In the genomic region with DNA sequence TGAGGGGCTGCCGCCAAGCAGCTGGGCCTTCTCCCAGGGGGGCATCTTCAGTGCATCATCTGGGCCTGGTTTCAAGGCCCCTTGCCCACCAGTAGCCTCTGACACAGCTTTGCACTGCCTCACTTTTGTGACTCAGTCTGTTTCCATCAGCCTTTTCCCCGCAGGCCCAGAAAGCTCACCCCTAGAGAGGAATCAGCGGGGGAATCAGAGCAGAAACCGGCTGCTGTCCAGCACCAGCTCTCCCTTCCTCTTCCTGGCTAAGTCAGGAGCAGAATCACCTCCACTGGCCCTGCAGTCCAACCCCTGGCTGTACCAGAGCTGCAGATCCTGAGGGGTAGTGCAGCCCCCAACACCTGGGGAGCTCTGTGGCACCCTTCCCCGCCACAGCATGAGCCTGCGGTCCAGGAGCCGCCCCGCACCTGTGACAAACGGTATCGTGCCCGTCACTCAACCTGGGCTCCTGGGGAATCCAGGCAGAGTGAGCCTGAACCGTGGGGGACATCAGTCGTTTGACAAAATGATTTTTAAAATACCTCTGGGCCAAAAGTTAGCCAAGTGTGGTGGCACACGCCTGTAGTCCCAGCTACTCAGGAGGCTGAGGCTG, we compare ENCODE assay signal across 18 cellular contexts.
"Had no signal": no experiment of that assay in that cellular context is flagged by ENCODE, and none has a peak within 500 bp of the region (broad histone marks: within the 10 kb centered on the region; RNA-seq: fewer than 3 reads in every experiment).

No MANE protein-coding gene starts in this region.

- H3K4me3 ChIP-seq: esophagus muscularis mucosa, gastroesophageal sphincter, ovary, right atrium auricular region, sigmoid colon, skin epidermis, testis, transverse colon had no signal

- H3K36me3 ChIP-seq: ovary, right atrium auricular region, transverse colon had no signal

- H3K27me3 Mint-ChIP-seq: naive thymus-derived CD4-positive, alpha-beta T cell; stimulated activated naive B cell treated with anti-CD40 and anti-IgM and Interleukin-4, amounts not matched to agents 10 μg/mL and 1 μg/mL and 100 μg/mL, for 72 hours; stimulated activated naive CD8-positive, alpha-beta T cell treated with anti-CD3 and anti-CD28 coated beads, Interleukin-15, amount 100 ng/mL, for 72 hours had no signal

- H3K27ac ChIP-seq: epithelial cell of prostate, esophagus muscularis mucosa, gastroesophageal sphincter, right atrium auricular region, sigmoid colon, skin epidermis, testis, transverse colon had no signal

- H3K36me3 Mint-ChIP-seq: naive thymus-derived CD4-positive, alpha-beta T cell; stimulated activated naive B cell treated with anti-CD40 and anti-IgM and Interleukin-4, amounts not matched to agents 10 μg/mL and 1 μg/mL and 100 μg/mL, for 72 hours had no signal

- H3K9me3 Mint-ChIP-seq: naive thymus-derived CD4-positive, alpha-beta T cell; stimulated activated naive B cell treated with anti-CD40 and anti-IgM and Interleukin-4, amounts not matched to agents 10 μg/mL and 1 μg/mL and 100 μg/mL, for 72 hours; stimulated activated naive CD8-positive, alpha-beta T cell treated with anti-CD3 and anti-CD28 coated beads, Interleukin-15, amount 100 ng/mL, for 72 hours had no signal

- H3K27ac Mint-ChIP-seq: naive thymus-derived CD4-positive, alpha-beta T cell; stimulated activated naive B cell treated with anti-CD40 and anti-IgM and Interleukin-4, amounts not matched to agents 10 μg/mL and 1 μg/mL and 100 μg/mL, for 72 hours; stimulated activated naive CD8-positive, alpha-beta T cell treated with anti-CD3 and anti-CD28 coated beads, Interleukin-15, amount 100 ng/mL, for 72 hours had no signal

- DNase-seq: effector memory CD4-positive, alpha-beta T cell; foreskin fibroblast; glutamatergic neuron; mammary epithelial cell; naive thymus-derived CD4-positive, alpha-beta T cell; ovary; sigmoid colon; stimulated activated CD4-positive, alpha-beta T cell treated with anti-CD3 and anti-CD28 coated beads, Interleukin-2, amount 100 ng/mL, for 24 hours; stimulated activated CD4-positive, alpha-beta T cell treated with anti-CD3 and anti-CD28 coated beads, Interleukin-4, amount 100 ng/mL, for 4 hours; stimulated activated naive B cell treated with anti-CD40 and anti-IgM and Interleukin-4, amounts not matched to agents 10 μg/mL and 1 μg/mL and 100 μg/mL, for 72 hours; stimulated activated naive CD8-positive, alpha-beta T cell treated with anti-CD3 and anti-CD28 coated beads, Interleukin-15, amount 100 ng/mL, for 72 hours; testis; transverse colon had no signal

- H3K9me3 ChIP-seq: esophagus muscularis mucosa, gastroesophageal sphincter, ovary, right atrium auricular region, sigmoid colon, testis, transverse colon had no signal

- H3K27me3 ChIP-seq: esophagus muscularis mucosa, gastroesophageal sphincter, ovary, right atrium auricular region, sigmoid colon, testis, transverse colon had no signal

- ATAC-seq: gastroesophageal sphincter; naive thymus-derived CD4-positive, alpha-beta T cell; stimulated activated naive B cell treated with anti-CD40 and anti-IgM and Interleukin-4, amounts not matched to agents 10 μg/mL and 1 μg/mL and 100 μg/mL, for 72 hours; stimulated activated naive CD8-positive, alpha-beta T cell treated with anti-CD3 and anti-CD28 coated beads, Interleukin-15, amount 100 ng/mL, for 72 hours had no signal

- H3K4me1 ChIP-seq: esophagus muscularis mucosa, gastroesophageal sphincter, right atrium auricular region, sigmoid colon, transverse colon had no signal

- H3K4me3 Mint-ChIP-seq: naive thymus-derived CD4-positive, alpha-beta T cell; stimulated activated naive B cell treated with anti-CD40 and anti-IgM and Interleukin-4, amounts not matched to agents 10 μg/mL and 1 μg/mL and 100 μg/mL, for 72 hours; stimulated activated naive CD8-positive, alpha-beta T cell treated with anti-CD3 and anti-CD28 coated beads, Interleukin-15, amount 100 ng/mL, for 72 hours had no signal

- H3K4me1 Mint-ChIP-seq: stimulated activated naive B cell treated with anti-CD40 and anti-IgM and Interleukin-4, amounts not matched to agents 10 μg/mL and 1 μg/mL and 100 μg/mL, for 72 hours had no signal
